8 cellular contexts compared by ENCODE assay signal in genomic region chr4:122921971-122922876, GRCh38. TPM values are rescaled to one million over a fixed set of nuclear protein-coding genes. Genes with fewer than 3 reads are reported as not detected.
DNase-seq lines count a peak whose midpoint lies in the region; ATAC-seq and TF ChIP-seq lines count a peak whose summit lies in the region.

TSS of gene NUDT6 (minus strand) at chr4:122922597. CDS start at chr4:122922572, 25 bp downstream.

- TF ChIP-seq CTCF in DOHH2 (IDR thresholded peaks at IDR 0.05; ENCODE audit: low read depth, low read length, poor library complexity, severe bottlenecking) (no peak), neutrophil (IDR thresholded peaks at IDR 0.05) (no peak), tibial nerve (IDR thresholded peaks at IDR 0.05) (no peak)

- peak within 1 kb of the TSS; percentile 78 for H3K4me2 ChIP-seq in DOHH2 (ENCODE audit: low read length)

- peaks cover 8% of the 10 kb centered on the region for H3F3A ChIP-seq in DOHH2 (ENCODE audit: control insufficient read depth, insufficient read depth)

- H3K27me3 Mint-ChIP-seq in activated naive CD4-positive, alpha-beta T cell treated with anti-CD3 and anti-CD28 coated beads, Interleukin-2, amount 10 ng/mL, durations not matched to agents 7 days and 5 days: no peaks in the 10 kb centered on the region

- H3K4me3 ChIP-seq in DOHH2 (ENCODE audit: low read length): peak within 1 kb of the TSS; percentile 96
- H3K4me3 ChIP-seq in HUES48 (ENCODE audit: low read depth, low read length): peak within 1 kb of the TSS; percentile 89
- peak within 1 kb of the TSS; percentile 62 to 69 for H3K4me3 ChIP-seq in neutrophil (ENCODE audit: low read depth in 1 of 2, low read length in 1 of 2)
- H3K4me3 ChIP-seq in tibial nerve: peak within 1 kb of the TSS; percentile 71 to 93 (median 86)

- peak within 1 kb of the TSS; percentile 97 for H3K27ac Mint-ChIP-seq in activated naive CD4-positive, alpha-beta T cell treated with anti-CD3 and anti-CD28 coated beads, Interleukin-2, amount 10 ng/mL, durations not matched to agents 7 days and 5 days

- H3K27ac ChIP-seq in DOHH2 (ENCODE audit: low read depth, low read length): peak within 1 kb of the TSS; percentile 86
- H3K27ac ChIP-seq in HUES48 (ENCODE audit: low read depth, low read length): peak within 1 kb of the TSS; percentile 93
- peak within 1 kb of the TSS; percentile 28 for H3K27ac ChIP-seq in neutrophil
- peak within 1 kb of the TSS; percentile 66 to 79 (median 70) for H3K27ac ChIP-seq in tibial nerve

- DNase-seq in RPMI8226 (peak; percentile 70), germinal center (ENCODE audit: low spot score) (peak; percentile 25), tibial nerve (ENCODE audit: low spot score in 2 of 2) (peak; percentile 28 to 58)
- peak; percentile 67 for DNase-seq in activated naive CD4-positive, alpha-beta T cell treated with anti-CD3 and anti-CD28 coated beads, Interleukin-2, amount 10 ng/mL, durations not matched to agents 7 days and 5 days

- 0 to 1% methylated on average over 21 to 33 of the region's 63 CpGs for WGBS in tibial nerve, 2 donors

- H3K9me3 Mint-ChIP-seq in activated naive CD4-positive, alpha-beta T cell treated with anti-CD3 and anti-CD28 coated beads, Interleukin-2, amount 10 ng/mL, durations not matched to agents 7 days and 5 days: no peaks in the 10 kb centered on the region

- peaks cover 31% of the 10 kb centered on the region for H3K79me2 ChIP-seq in DOHH2 (ENCODE audit: control insufficient read depth, low read length)

- peaks cover 4% of the 10 kb centered on the region for H4K20me1 ChIP-seq in DOHH2 (ENCODE audit: control insufficient read depth, insufficient read depth, low read depth, low read length)

- H3K9me3 ChIP-seq in DOHH2 (ENCODE audit: control insufficient read depth, insufficient read depth, low read length): no peaks in the 10 kb centered on the region
- H3K9me3 ChIP-seq in HUES48 (ENCODE audit: control insufficient read depth, insufficient read depth, low read length): no peaks in the 10 kb centered on the region
- no peaks in the 10 kb centered on the region for H3K9me3 ChIP-seq in neutrophil
- H3K9me3 ChIP-seq in tibial nerve: no peaks in the 10 kb centered on the region

- H3K4me1 ChIP-seq in DOHH2 (ENCODE audit: control insufficient read depth, low read length) (peaks cover 10% of the 10 kb centered on the region), HUES48 (ENCODE audit: control insufficient read depth, insufficient read depth, low read length) (peaks cover 7% of the 10 kb centered on the region; the same call in 1 of the 2 replicates), neutrophil (ENCODE audit: control insufficient read depth in 1 of 2, insufficient read depth in 1 of 2, low read depth in 1 of 2, low read length in 1 of 2) (peaks cover 12 to 17% of the 10 kb centered on the region in 2 experiments), tibial nerve (peaks cover 0 to 37% (median 12%) of the 10 kb centered on the region in 4 donors)

- no peak within 1 kb of the TSS for H3K4me3 Mint-ChIP-seq in activated naive CD4-positive, alpha-beta T cell treated with anti-CD3 and anti-CD28 coated beads, Interleukin-2, amount 10 ng/mL, durations not matched to agents 7 days and 5 days

- H3K9me2 ChIP-seq in DOHH2 (replicated peaks; ENCODE audit: control insufficient read depth, low read length): no peaks in the 10 kb centered on the region

- H3K4me1 Mint-ChIP-seq in activated naive CD4-positive, alpha-beta T cell treated with anti-CD3 and anti-CD28 coated beads, Interleukin-2, amount 10 ng/mL, durations not matched to agents 7 days and 5 days: peaks cover 32% of the 10 kb centered on the region

- CTCF ChIA-PET in activated naive CD4-positive, alpha-beta T cell treated with anti-CD3 and anti-CD28 coated beads, Interleukin-2, amount 10 ng/mL, durations not matched to agents 7 days and 5 days (lab: Charles Lee): interaction anchor here (0.9 to 2.7 kb wide), 5 partner anchors 8 to 320 kb away, joined by 3 to 14 read pairs (median 4); no protein-coding TSS in a partner anchor

- no peaks in the 10 kb centered on the region for H3K36me3 Mint-ChIP-seq in activated naive CD4-positive, alpha-beta T cell treated with anti-CD3 and anti-CD28 coated beads, Interleukin-2, amount 10 ng/mL, durations not matched to agents 7 days and 5 days

- H3K9ac ChIP-seq in HUES48 (ENCODE audit: low read depth, low read length): peak within 1 kb of the TSS; percentile 72

- peak; percentile 65 for ATAC-seq in GM21526 (IDR thresholded peaks at IDR 0.05; ENCODE audit: low FRiP score, unreplicated experiment)

- no peak for TF ChIP-seq POLR2A in tibial nerve (IDR thresholded peaks at IDR 0.05)

- H3K27me3 ChIP-seq in DOHH2 (ENCODE audit: control insufficient read depth, low read length) (no peaks in the 10 kb centered on the region), HUES48 (ENCODE audit: control insufficient read depth, insufficient read depth, low read length) (no peaks in the 10 kb centered on the region), neutrophil (peaks cover 18% of the 10 kb centered on the region), tibial nerve (no peaks in the 10 kb centered on the region)

- no peaks in the 10 kb centered on the region; the same call in 1 of the 2 replicates for H3K36me3 ChIP-seq in DOHH2 (ENCODE audit: control insufficient read depth, low read length)
- H3K36me3 ChIP-seq in HUES48 (ENCODE audit: control insufficient read depth, insufficient read depth, low read length): no peaks in the 10 kb centered on the region
- no peaks in the 10 kb centered on the region for H3K36me3 ChIP-seq in neutrophil
- H3K36me3 ChIP-seq in tibial nerve: no peaks in the 10 kb centered on the region

- TF ChIP-seq EP300 in tibial nerve (IDR thresholded peaks at IDR 0.05): no peak

RNA-seq across cellular contexts. Expression of gene NUDT6, which starts in this region (rescaled TPM):
- total RNA-seq in tibial nerve: 10 to 100 TPM in 2 of 4 donors, 1 to 10 TPM in 2; 8.7 to 20.1 (median 11.0) TPM

Comparison
In these comparisons a context has a peak if more than half of its experiments do, and no peak if none do; other contexts are left out.
1. Peak in every context shown above with its lines: DNase-seq, ATAC-seq, H3K4me3 ChIP-seq and H3K27ac ChIP-seq.
2. H3K27ac ChIP-seq: peak in every context shown above with its lines; median percentile 93 in HUES48; 86 in DOHH2; 70 in tibial nerve; 28 in neutrophil.